Comparison of ENCODE assay signal across 1 cellular context in the genomic region with DNA sequence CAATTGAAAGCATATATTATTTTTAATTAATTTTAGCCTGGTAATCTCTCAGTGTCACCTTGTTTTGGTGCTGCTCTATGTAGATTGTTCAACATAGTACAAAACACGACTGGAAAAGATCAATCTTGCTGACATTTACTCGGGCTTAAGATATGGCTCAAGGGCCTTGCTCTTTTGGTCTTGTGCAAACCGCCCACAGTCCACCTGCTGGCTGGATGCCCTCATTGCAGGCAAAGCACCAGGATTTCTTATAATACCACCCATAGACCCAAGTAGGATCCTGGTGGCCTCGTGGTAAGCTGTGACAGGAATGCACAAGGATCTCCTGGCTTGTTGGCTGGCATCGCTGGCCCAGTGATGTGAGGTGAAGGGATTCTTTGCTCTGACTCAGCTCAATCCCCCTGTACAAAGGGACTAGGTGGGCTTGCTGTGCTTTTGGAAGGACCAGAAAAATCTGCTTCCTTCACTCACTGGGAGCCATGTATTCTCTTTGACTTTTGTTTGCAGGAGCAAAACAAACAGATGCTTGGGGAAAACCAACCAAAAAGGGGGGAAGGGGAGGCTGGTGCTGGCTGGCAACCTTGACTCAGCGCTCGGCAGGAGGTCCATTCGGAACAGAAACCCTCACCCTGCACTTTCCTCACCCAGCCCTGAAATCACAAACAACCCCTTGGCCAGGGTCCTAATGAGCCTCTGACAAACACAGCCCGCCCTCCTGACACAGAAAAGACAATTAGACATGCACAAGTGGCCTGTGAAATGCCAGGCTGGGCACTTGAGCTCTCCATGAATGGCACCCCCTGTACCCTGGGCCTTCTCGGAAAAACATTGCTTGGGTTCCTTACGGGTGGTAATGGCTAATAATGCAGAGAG.
TF ChIP-seq lines count a peak whose summit lies in the region.

No MANE protein-coding gene starts in this region.

TF ChIP-seq in Ishikawa, 13 proteins besides CTCF, POLR2A, EP300 and RAD21:
- TF ChIP-seq ZBTB7A (IDR thresholded peaks at IDR 0.05; ENCODE audit: low read depth), result peak; percentile 51; the same call in 1 of the 2 replicates
- TF ChIP-seq YY1 (IDR thresholded peaks at IDR 0.05; ENCODE audit: low read depth), result no peak
- TF ChIP-seq MAX (IDR thresholded peaks at IDR 0.05), result no peak
- TF ChIP-seq CREB1 (IDR thresholded peaks at IDR 0.05; ENCODE audit: low read depth), result no peak
- TF ChIP-seq NFIC (IDR thresholded peaks at IDR 0.05), result peak; percentile 57; the same call in 1 of the 2 replicates
- TF ChIP-seq FOXM1 (IDR thresholded peaks at IDR 0.05; ENCODE audit: borderline replicate concordance, low read depth), result no peak
- TF ChIP-seq, protein P1, sequence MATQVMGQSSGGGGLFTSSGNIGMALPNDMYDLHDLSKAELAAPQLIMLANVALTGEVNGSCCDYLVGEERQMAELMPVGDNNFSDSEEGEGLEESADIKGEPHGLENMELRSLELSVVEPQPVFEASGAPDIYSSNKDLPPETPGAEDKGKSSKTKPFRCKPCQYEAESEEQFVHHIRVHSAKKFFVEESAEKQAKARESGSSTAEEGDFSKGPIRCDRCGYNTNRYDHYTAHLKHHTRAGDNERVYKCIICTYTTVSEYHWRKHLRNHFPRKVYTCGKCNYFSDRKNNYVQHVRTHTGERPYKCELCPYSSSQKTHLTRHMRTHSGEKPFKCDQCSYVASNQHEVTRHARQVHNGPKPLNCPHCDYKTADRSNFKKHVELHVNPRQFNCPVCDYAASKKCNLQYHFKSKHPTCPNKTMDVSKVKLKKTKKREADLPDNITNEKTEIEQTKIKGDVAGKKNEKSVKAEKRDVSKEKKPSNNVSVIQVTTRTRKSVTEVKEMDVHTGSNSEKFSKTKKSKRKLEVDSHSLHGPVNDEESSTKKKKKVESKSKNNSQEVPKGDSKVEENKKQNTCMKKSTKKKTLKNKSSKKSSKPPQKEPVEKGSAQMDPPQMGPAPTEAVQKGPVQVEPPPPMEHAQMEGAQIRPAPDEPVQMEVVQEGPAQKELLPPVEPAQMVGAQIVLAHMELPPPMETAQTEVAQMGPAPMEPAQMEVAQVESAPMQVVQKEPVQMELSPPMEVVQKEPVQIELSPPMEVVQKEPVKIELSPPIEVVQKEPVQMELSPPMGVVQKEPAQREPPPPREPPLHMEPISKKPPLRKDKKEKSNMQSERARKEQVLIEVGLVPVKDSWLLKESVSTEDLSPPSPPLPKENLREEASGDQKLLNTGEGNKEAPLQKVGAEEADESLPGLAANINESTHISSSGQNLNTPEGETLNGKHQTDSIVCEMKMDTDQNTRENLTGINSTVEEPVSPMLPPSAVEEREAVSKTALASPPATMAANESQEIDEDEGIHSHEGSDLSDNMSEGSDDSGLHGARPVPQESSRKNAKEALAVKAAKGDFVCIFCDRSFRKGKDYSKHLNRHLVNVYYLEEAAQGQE (IDR thresholded peaks at IDR 0.05; ENCODE audit: low read depth), result no peak
- no peak for TF ChIP-seq USF1 (IDR thresholded peaks at IDR 0.05)
- TF ChIP-seq CEBPB (IDR thresholded peaks at IDR 0.05), result no peak
- no peak for TF ChIP-seq TAF1 (IDR thresholded peaks at IDR 0.05; ENCODE audit: low read depth)
- TF ChIP-seq TEAD4 (IDR thresholded peaks at IDR 0.05), result 0 out of 2 replicates have a peak, but pooled peaks have one; percentile 25
- TF ChIP-seq EGR1 (IDR thresholded peaks at IDR 0.05), result no peak
- TF ChIP-seq TCF12 (IDR thresholded peaks at IDR 0.05; ENCODE audit: low read depth), result peak; percentile 21; the same call in 1 of the 2 replicates
TF ChIP-seq in Ishikawa: peak in this region for 4.
